In the genomic region with DNA sequence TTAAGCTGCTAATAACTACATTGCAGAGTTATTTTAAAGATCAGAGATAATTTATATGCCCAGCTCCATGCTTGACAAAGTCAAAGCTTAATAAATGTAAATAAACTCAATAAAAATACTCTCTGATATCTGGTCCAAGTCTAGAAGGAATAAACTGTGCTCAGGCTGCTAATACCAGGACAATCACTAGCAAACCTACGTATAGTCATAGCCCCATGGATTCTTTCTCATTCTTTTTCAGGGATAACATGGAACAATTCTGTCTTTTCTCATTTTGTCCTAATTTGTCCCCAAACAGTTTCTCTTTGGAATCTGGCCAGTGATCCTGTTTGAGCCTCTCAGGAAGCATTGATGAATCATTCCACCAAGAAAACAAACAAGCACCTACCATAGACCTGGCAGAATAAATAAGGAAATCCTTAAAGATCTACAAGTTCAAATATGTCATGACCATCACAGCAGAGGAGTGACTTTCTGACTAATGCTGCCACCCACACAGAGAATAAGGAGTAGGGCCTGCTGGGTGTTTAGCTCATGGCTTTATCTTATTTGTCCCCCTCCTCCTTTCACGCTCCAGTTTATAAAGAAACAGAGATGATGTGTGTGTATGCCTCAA, we compare ENCODE assay signal across 1 cellular context.
TF ChIP-seq lines count a peak whose summit lies in the region.

No MANE protein-coding gene starts in this region.

TF ChIP-seq in GM23338, 12 proteins besides CTCF, POLR2A, EP300 and RAD21 (continued from another document):
- TF ChIP-seq, protein P1, sequence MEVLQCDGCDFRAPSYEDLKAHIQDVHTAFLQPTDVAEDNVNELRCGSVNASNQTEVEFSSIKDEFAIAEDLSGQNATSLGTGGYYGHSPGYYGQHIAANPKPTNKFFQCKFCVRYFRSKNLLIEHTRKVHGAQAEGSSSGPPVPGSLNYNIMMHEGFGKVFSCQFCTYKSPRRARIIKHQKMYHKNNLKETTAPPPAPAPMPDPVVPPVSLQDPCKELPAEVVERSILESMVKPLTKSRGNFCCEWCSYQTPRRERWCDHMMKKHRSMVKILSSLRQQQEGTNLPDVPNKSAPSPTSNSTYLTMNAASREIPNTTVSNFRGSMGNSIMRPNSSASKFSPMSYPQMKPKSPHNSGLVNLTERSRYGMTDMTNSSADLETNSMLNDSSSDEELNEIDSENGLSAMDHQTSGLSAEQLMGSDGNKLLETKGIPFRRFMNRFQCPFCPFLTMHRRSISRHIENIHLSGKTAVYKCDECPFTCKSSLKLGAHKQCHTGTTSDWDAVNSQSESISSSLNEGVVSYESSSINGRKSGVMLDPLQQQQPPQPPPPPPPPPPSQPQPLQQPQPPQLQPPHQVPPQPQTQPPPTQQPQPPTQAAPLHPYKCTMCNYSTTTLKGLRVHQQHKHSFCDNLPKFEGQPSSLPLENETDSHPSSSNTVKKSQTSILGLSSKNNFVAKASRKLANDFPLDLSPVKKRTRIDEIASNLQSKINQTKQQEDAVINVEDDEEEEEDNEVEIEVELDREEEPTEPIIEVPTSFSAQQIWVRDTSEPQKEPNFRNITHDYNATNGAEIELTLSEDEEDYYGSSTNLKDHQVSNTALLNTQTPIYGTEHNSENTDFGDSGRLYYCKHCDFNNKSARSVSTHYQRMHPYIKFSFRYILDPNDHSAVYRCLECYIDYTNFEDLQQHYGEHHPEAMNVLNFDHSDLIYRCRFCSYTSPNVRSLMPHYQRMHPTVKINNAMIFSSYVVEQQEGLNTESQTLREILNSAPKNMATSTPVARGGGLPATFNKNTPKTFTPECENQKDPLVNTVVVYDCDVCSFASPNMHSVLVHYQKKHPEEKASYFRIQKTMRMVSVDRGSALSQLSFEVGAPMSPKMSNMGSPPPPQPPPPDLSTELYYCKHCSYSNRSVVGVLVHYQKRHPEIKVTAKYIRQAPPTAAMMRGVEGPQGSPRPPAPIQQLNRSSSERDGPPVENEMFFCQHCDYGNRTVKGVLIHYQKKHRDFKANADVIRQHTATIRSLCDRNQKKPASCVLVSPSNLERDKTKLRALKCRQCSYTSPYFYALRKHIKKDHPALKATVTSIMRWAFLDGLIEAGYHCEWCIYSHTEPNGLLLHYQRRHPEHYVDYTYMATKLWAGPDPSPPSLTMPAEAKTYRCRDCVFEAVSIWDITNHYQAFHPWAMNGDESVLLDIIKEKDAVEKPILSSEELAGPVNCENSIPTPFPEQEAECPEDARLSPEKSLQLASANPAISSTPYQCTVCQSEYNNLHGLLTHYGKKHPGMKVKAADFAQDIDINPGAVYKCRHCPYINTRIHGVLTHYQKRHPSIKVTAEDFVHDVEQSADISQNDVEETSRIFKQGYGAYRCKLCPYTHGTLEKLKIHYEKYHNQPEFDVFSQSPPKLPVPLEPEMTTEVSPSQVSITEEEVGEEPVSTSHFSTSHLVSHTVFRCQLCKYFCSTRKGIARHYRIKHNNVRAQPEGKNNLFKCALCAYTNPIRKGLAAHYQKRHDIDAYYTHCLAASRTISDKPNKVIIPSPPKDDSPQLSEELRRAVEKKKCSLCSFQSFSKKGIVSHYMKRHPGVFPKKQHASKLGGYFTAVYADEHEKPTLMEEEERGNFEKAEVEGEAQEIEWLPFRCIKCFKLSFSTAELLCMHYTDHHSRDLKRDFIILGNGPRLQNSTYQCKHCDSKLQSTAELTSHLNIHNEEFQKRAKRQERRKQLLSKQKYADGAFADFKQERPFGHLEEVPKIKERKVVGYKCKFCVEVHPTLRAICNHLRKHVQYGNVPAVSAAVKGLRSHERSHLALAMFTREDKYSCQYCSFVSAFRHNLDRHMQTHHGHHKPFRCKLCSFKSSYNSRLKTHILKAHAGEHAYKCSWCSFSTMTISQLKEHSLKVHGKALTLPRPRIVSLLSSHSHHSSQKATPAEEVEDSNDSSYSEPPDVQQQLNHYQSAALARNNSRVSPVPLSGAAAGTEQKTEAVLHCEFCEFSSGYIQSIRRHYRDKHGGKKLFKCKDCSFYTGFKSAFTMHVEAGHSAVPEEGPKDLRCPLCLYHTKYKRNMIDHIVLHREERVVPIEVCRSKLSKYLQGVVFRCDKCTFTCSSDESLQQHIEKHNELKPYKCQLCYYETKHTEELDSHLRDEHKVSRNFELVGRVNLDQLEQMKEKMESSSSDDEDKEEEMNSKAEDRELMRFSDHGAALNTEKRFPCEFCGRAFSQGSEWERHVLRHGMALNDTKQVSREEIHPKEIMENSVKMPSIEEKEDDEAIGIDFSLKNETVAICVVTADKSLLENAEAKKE (CRISPR knock-in tag; IDR thresholded peaks at IDR 0.05): no peak
- TF ChIP-seq, protein P2, sequence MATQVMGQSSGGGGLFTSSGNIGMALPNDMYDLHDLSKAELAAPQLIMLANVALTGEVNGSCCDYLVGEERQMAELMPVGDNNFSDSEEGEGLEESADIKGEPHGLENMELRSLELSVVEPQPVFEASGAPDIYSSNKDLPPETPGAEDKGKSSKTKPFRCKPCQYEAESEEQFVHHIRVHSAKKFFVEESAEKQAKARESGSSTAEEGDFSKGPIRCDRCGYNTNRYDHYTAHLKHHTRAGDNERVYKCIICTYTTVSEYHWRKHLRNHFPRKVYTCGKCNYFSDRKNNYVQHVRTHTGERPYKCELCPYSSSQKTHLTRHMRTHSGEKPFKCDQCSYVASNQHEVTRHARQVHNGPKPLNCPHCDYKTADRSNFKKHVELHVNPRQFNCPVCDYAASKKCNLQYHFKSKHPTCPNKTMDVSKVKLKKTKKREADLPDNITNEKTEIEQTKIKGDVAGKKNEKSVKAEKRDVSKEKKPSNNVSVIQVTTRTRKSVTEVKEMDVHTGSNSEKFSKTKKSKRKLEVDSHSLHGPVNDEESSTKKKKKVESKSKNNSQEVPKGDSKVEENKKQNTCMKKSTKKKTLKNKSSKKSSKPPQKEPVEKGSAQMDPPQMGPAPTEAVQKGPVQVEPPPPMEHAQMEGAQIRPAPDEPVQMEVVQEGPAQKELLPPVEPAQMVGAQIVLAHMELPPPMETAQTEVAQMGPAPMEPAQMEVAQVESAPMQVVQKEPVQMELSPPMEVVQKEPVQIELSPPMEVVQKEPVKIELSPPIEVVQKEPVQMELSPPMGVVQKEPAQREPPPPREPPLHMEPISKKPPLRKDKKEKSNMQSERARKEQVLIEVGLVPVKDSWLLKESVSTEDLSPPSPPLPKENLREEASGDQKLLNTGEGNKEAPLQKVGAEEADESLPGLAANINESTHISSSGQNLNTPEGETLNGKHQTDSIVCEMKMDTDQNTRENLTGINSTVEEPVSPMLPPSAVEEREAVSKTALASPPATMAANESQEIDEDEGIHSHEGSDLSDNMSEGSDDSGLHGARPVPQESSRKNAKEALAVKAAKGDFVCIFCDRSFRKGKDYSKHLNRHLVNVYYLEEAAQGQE (IDR thresholded peaks at IDR 0.05; ENCODE audit: unreplicated experiment): no peak
- TF ChIP-seq POLR2AphosphoS5 (IDR thresholded peaks at IDR 0.05; ENCODE audit: low read depth) (no peak), ZNF114 (CRISPR knock-in tag; IDR thresholded peaks at IDR 0.05) (no peak)
- TF ChIP-seq, protein P3, sequence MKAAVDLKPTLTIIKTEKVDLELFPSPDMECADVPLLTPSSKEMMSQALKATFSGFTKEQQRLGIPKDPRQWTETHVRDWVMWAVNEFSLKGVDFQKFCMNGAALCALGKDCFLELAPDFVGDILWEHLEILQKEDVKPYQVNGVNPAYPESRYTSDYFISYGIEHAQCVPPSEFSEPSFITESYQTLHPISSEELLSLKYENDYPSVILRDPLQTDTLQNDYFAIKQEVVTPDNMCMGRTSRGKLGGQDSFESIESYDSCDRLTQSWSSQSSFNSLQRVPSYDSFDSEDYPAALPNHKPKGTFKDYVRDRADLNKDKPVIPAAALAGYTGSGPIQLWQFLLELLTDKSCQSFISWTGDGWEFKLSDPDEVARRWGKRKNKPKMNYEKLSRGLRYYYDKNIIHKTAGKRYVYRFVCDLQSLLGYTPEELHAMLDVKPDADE (IDR thresholded peaks at IDR 0.05): no peak
